ENCODE assay signal across 11 cellular contexts in genomic region chr4:151744614-151745013, GRCh38. TPM values are rescaled to one million over a fixed set of nuclear protein-coding genes. Genes with fewer than 3 reads are reported as not detected.
DNase-seq lines count a peak whose midpoint lies in the region; ATAC-seq and TF ChIP-seq lines count a peak whose summit lies in the region.
"Had no signal": no experiment of that assay in that cellular context is flagged by ENCODE, and none has a peak within 500 bp of the region (broad histone marks: within the 10 kb centered on the region; RNA-seq: fewer than 3 reads in every experiment).

No MANE protein-coding gene starts in this region.

- H3K36me3 Mint-ChIP-seq in stimulated activated effector memory CD8-positive, alpha-beta T cell treated with anti-CD3 and anti-CD28 coated beads, Interleukin-12 subunit alpha, Interleukin-12 subunit beta, amount 100 ng/mL, for 72 hours, result no peaks in the 10 kb centered on the region
- H3K36me3 Mint-ChIP-seq in immature natural killer cell, result peaks cover 0 to 8% (median 7%) of the 10 kb centered on the region in 3 donors

- TF ChIP-seq CTCF in OCI-LY3 (IDR thresholded peaks at IDR 0.05; ENCODE audit: low read depth, low read length) (no peak), fibroblast of lung (conservative IDR thresholded peaks at IDR 0.05 in 1 of 2, IDR thresholded peaks at IDR 0.05 in 1 of 2; ENCODE audit: low read depth in 1 of 2, low read length in 2 of 2) (no peak), thyroid gland (IDR thresholded peaks at IDR 0.05) (no peak)

- H3K27me3 Mint-ChIP-seq in immature natural killer cell (ENCODE audit: low read depth in 3 of 3), result no peaks in the 10 kb centered on the region
- H3K27me3 Mint-ChIP-seq: activated CD4-positive, alpha-beta T cell treated with anti-CD3 and anti-CD28 coated beads, Interleukin-2, amount 10 ng/mL, durations not matched to agents 7 days and 5 days had no signal

- no peak for TF ChIP-seq POLR2A in thyroid gland (IDR thresholded peaks at IDR 0.05)

- H2AFZ ChIP-seq in OCI-LY3 (ENCODE audit: low read depth, low read length), result no peak overlapping the region
- no peak overlapping the region for H2AFZ ChIP-seq in fibroblast of lung (ENCODE audit: low read length)
- H2AFZ ChIP-seq: parathyroid adenoma had no signal

- H3K27me3 ChIP-seq in OCI-LY3 (ENCODE audit: low read depth, low read length) (no peaks in the 10 kb centered on the region), fibroblast of lung (ENCODE audit: control insufficient read depth, insufficient read depth, low read length) (no peaks in the 10 kb centered on the region), thyroid gland (no peaks in the 10 kb centered on the region)

- H3K4me1 ChIP-seq in OCI-LY3 (ENCODE audit: low read length), result peaks cover 32% of the 10 kb centered on the region
- H3K4me1 ChIP-seq in fibroblast of lung (ENCODE audit: control insufficient read depth, extremely low read depth, insufficient read depth, low read length), result peaks cover 12% of the 10 kb centered on the region
- no peaks in the 10 kb centered on the region for H3K4me1 ChIP-seq in thyroid gland
- H3K4me1 ChIP-seq: parathyroid adenoma had no signal

- H3K9me3 ChIP-seq in OCI-LY3 (ENCODE audit: insufficient read depth, low read length) (no peaks in the 10 kb centered on the region), fibroblast of lung (ENCODE audit: control insufficient read depth, insufficient read depth, low read depth, low read length) (no peaks in the 10 kb centered on the region), thyroid gland (no peaks in the 10 kb centered on the region)

- H3K36me3 ChIP-seq in OCI-LY3 (replicated peaks; ENCODE audit: low read depth, low read length) (peaks cover 8% of the 10 kb centered on the region), fibroblast of lung (ENCODE audit: control insufficient read depth, insufficient read depth, low read length) (no peaks in the 10 kb centered on the region), thyroid gland (no peaks in the 10 kb centered on the region)

- intact Hi-C loops in thyroid gland (cut with DNase I), result no loop called here

- 72 to 76% methylated on average over 1 of the region's 1 CpG for WGBS in thyroid gland, 2 donors

- H3K4me2 ChIP-seq in OCI-LY3 (ENCODE audit: low read length) (peak overlapping the region; percentile 59), fibroblast of lung (ENCODE audit: extremely low read depth, insufficient read depth, low read length) (peak overlapping the region; percentile 29)

- no peak overlapping the region for H3K27ac Mint-ChIP-seq in stimulated activated effector memory CD8-positive, alpha-beta T cell treated with anti-CD3 and anti-CD28 coated beads, Interleukin-12 subunit alpha, Interleukin-12 subunit beta, amount 100 ng/mL, for 72 hours
- no peak overlapping the region for H3K27ac Mint-ChIP-seq in immature natural killer cell
- H3K27ac Mint-ChIP-seq: activated CD4-positive, alpha-beta T cell treated with anti-CD3 and anti-CD28 coated beads, Interleukin-2, amount 10 ng/mL, durations not matched to agents 7 days and 5 days had no signal

- ATAC-seq in GM21529 (IDR thresholded peaks at IDR 0.05; ENCODE audit: unreplicated experiment) (peak; percentile 56), HG02759 (IDR thresholded peaks at IDR 0.05; ENCODE audit: unreplicated experiment) (no peak)
- ATAC-seq in stimulated activated effector memory CD8-positive, alpha-beta T cell treated with anti-CD3 and anti-CD28 coated beads, Interleukin-12 subunit alpha, Interleukin-12 subunit beta, amount 100 ng/mL, for 72 hours, result peak; percentile 49

- H3K9ac ChIP-seq in OCI-LY3 (ENCODE audit: low read length) (no peak overlapping the region), fibroblast of lung (ENCODE audit: insufficient read depth, low read length) (no peak overlapping the region)
- H3K9ac ChIP-seq: parathyroid adenoma had no signal

- H3K9me3 Mint-ChIP-seq in stimulated activated effector memory CD8-positive, alpha-beta T cell treated with anti-CD3 and anti-CD28 coated beads, Interleukin-12 subunit alpha, Interleukin-12 subunit beta, amount 100 ng/mL, for 72 hours, result no peaks in the 10 kb centered on the region
- no peaks in the 10 kb centered on the region for H3K9me3 Mint-ChIP-seq in immature natural killer cell
- H3K9me3 Mint-ChIP-seq: activated CD4-positive, alpha-beta T cell treated with anti-CD3 and anti-CD28 coated beads, Interleukin-2, amount 10 ng/mL, durations not matched to agents 7 days and 5 days had no signal

- DNase-seq in fibroblast of lung (ENCODE audit: low read depth in 2 of 2) (peak; percentile 68 to 96), immature natural killer cell (no peak), thyroid gland (no peak)
- DNase-seq in stimulated activated effector memory CD8-positive, alpha-beta T cell treated with anti-CD3 and anti-CD28 coated beads, Interleukin-12 subunit alpha, Interleukin-12 subunit beta, amount 100 ng/mL, for 72 hours (ENCODE audit: low spot score in 2 of 2), result no peak
- DNase-seq: activated CD4-positive, alpha-beta T cell treated with anti-CD3 and anti-CD28 coated beads, Interleukin-2, amount 10 ng/mL, durations not matched to agents 7 days and 5 days; NCI-H1417 treated with DMSO at 0.1 percent for 48 hours; substantia nigra had no signal

- H4K20me1 ChIP-seq in OCI-LY3 (ENCODE audit: insufficient read depth, low read length) (no peaks in the 10 kb centered on the region), fibroblast of lung (ENCODE audit: control insufficient read depth, extremely low read depth, insufficient read depth, low read length) (no peaks in the 10 kb centered on the region)

- 0 out of 2 replicates have a peak overlapping the region, but pooled peaks have one; percentile 3 for H3K4me3 ChIP-seq in OCI-LY3 (ENCODE audit: low read length)
- no peak overlapping the region for H3K4me3 ChIP-seq in fibroblast of lung (replicated peaks in 1 of 4; ENCODE audit: control extremely low read depth in 1 of 4, insufficient read depth in 1 of 4, low read depth in 3 of 4, low read length in 4 of 4)
- no peak overlapping the region for H3K4me3 ChIP-seq in thyroid gland (replicated peaks in 1 of 3)

- no peaks in the 10 kb centered on the region for H3K4me1 Mint-ChIP-seq in stimulated activated effector memory CD8-positive, alpha-beta T cell treated with anti-CD3 and anti-CD28 coated beads, Interleukin-12 subunit alpha, Interleukin-12 subunit beta, amount 100 ng/mL, for 72 hours
- no peaks in the 10 kb centered on the region for H3K4me1 Mint-ChIP-seq in immature natural killer cell
- H3K4me1 Mint-ChIP-seq: activated CD4-positive, alpha-beta T cell treated with anti-CD3 and anti-CD28 coated beads, Interleukin-2, amount 10 ng/mL, durations not matched to agents 7 days and 5 days had no signal

- H3K4me3 Mint-ChIP-seq in stimulated activated effector memory CD8-positive, alpha-beta T cell treated with anti-CD3 and anti-CD28 coated beads, Interleukin-12 subunit alpha, Interleukin-12 subunit beta, amount 100 ng/mL, for 72 hours, result no peak overlapping the region
- H3K4me3 Mint-ChIP-seq in immature natural killer cell, result no peak overlapping the region
- H3K4me3 Mint-ChIP-seq: activated CD4-positive, alpha-beta T cell treated with anti-CD3 and anti-CD28 coated beads, Interleukin-2, amount 10 ng/mL, durations not matched to agents 7 days and 5 days had no signal

- H3K79me2 ChIP-seq in OCI-LY3 (ENCODE audit: low read length), result no peaks in the 10 kb centered on the region
- H3K79me2 ChIP-seq in fibroblast of lung (ENCODE audit: control insufficient read depth, insufficient read depth, low read length), result no peaks in the 10 kb centered on the region
- H3K79me2 ChIP-seq: parathyroid adenoma had no signal

- H3K27ac ChIP-seq in OCI-LY3 (ENCODE audit: low read length) (no peak overlapping the region), fibroblast of lung (ENCODE audit: insufficient read depth, low read length) (peak overlapping the region; percentile 62), thyroid gland (no peak overlapping the region)
- H3K27ac ChIP-seq: parathyroid adenoma had no signal

RNA-seq across cellular contexts. Expression of gene GATB, which starts 16.2 kb away (rescaled TPM):
- total RNA-seq in fibroblast of lung (16.9 and 20.8 TPM in 2 replicates), thyroid gland (10 to 100 TPM; 10.9 to 32.5 (median 22.9) TPM)
- polyA plus RNA-seq in fibroblast of lung (18.7 and 24.9 TPM in 2 replicates), immature natural killer cell (10 to 100 TPM in 2 of 3 donors, 1 to 10 TPM in 1; 7.2 to 16.2 (median 11.5) TPM)
- 15.2 and 21.4 TPM in 2 replicates for polyA plus RNA-seq in fibroblast of lung (2012)
- polyA minus RNA-seq in fibroblast of lung (ENCODE audit: low replicate concordance), result 25.1 and 30.3 TPM in 2 replicates

Comparison
In these comparisons a context has a peak if more than half of its experiments do, and no peak if none do; other contexts are left out.
1. DNase-seq: peak in fibroblast of lung (2 of 2); none in stimulated activated effector memory CD8-positive, alpha-beta T cell treated with anti-CD3 and anti-CD28 coated beads, Interleukin-12 subunit alpha, Interleukin-12 subunit beta, amount 100 ng/mL, for 72 hours (0 of 2), immature natural killer cell (0 of 3) and thyroid gland (0 of 2).